Comparison of ENCODE assay signal across 3 cellular contexts in the genomic region with DNA sequence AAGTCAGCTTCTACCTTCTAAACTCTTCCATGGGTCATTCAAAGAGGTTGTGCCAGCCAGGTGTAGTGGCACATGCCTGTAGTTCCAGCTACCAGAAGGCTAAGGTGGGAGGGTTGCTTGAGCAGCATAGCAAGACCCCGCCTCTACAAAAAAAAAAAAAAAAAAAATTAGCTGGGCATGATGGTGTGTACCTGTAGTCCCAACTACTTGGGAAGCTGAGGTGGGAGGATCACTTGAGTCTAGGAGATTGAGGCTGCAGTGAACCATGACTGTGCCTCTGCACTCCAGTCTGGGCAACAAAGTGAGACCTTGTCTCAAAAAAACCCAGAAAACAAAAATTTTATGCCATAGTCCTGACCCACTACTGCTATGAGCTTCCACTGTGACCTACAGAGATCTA.
"Had no signal": no experiment of that assay in that cellular context is flagged by ENCODE, and none has a peak within 500 bp of the region (broad histone marks: within the 10 kb centered on the region; RNA-seq: fewer than 3 reads in every experiment).

No MANE protein-coding gene starts in this region.

- H3K4me3 ChIP-seq: GM12878 had no signal

- DNase-seq: GDM1, GF-D8 had no signal
